Comparison of ENCODE assay signal across 14 cellular contexts in the genomic region with DNA sequence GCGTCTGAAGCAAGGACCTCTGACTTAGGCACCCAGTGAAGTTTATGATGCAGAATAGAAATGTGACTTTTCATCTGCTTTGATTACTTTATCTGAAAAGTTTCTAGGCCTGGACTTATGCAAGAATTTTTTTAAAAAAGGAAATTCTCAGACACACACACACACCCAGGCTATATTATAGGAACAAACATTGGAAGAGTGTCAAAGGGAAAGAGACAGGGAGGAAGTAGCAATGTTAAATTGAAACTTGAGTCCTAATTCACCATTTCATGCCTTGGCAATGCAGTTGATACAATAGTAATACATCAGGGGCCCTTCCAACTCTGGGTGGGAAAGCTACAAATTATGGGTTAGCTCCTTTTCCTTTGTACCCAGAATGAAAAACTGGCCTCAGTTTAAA.
DNase-seq lines count a peak whose midpoint lies in the region; ATAC-seq and TF ChIP-seq lines count a peak whose summit lies in the region.
"Had no signal": no experiment of that assay in that cellular context is flagged by ENCODE, and none has a peak within 500 bp of the region (broad histone marks: within the 10 kb centered on the region; RNA-seq: fewer than 3 reads in every experiment).

No MANE protein-coding gene starts in this region.

- intact Hi-C loops in left colon (cut with DNase I, micrococcal nuclease), result no loop called here
- intact Hi-C loops in upper lobe of right lung (cut with DNase I), result no loop called here

- H3K27me3 ChIP-seq in upper lobe of right lung, result no peaks in the 10 kb centered on the region

- no peaks in the 10 kb centered on the region for H3K9me3 ChIP-seq in upper lobe of right lung
- H3K9me3 ChIP-seq: A549, HAP-1 had no signal

- H3K4me1 ChIP-seq in upper lobe of right lung, result no peaks in the 10 kb centered on the region

- ATAC-seq in left colon, result peak; percentile 81
- ATAC-seq in upper lobe of right lung, result peak; percentile 48
- ATAC-seq in GM18873 (IDR thresholded peaks at IDR 0.05; ENCODE audit: low FRiP score, unreplicated experiment), result no peak
- ATAC-seq: A549; CD8-positive, alpha-beta T cell; HepG2 had no signal

- DNase-seq in NCI-H69 (lab: John Stamatoyannopoulos, UW) (peak; percentile 26), left colon (no peak), upper lobe of right lung (no peak), nucleus accumbens (lab: John Stamatoyannopoulos, UW) (no peak), NCI-H187 treated with DMSO at 0.1 percent for 48 hours (lab: John Stamatoyannopoulos, UW) (no peak)
- DNase-seq: CD8-positive, alpha-beta T cell; COR-L47; DND-41; GF-D8 had no signal

- H3K4me3 ChIP-seq in upper lobe of right lung, result no peak overlapping the region
- H3K4me3 ChIP-seq: A549, HAP-1 had no signal

- H3K27ac ChIP-seq in VCaP (peak overlapping the region; percentile 34), upper lobe of right lung (no peak overlapping the region)
- H3K27ac ChIP-seq: A549 had no signal

- TF ChIP-seq CTCF in VCaP (conservative IDR thresholded peaks at IDR 0.05) (no peak), upper lobe of right lung (IDR thresholded peaks at IDR 0.05) (no peak)

- no peaks in the 10 kb centered on the region for H3K36me3 ChIP-seq in upper lobe of right lung
- H3K36me3 ChIP-seq: HAP-1 had no signal
